9 cellular contexts compared by ENCODE assay signal in the genomic region with DNA sequence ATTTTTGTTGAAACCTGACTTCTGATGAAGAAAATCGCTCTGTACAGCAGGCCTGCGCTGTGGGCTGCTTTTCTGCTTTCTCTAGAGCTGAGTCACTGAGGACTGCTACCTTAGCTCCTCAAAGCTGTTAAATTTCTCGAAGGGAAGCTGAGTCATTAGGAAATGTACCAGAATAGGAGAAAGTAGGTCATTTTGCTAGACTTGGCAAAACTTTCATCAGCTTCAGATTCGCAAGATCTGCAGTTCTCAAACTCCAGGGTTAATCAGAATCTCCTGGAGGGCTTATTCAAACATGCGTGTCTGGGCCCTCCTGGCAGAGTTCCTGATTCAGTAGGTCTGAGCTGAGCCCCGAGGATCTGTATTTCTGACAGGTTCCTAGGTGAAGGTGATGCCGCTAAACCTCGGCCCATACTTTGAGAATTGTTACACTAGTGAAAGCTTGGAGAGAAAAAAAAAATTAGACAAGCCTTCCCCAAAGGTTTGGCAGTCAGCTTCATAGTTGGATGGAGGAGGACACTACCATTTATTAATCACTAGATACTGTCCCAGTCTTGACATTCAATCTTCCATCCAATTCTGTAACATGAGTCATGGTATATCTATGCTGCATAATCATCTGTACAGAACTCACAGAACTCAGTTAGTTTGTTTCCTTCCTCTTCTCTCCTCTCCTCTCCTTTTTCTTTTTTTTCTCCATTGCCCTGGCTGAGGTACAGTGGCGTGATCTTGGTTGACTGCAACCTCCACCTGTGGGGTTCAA.
DNase-seq lines count a peak whose midpoint lies in the region; ATAC-seq, FAIRE-seq and TF ChIP-seq lines count a peak whose summit lies in the region.
"Had no signal": no experiment of that assay in that cellular context is flagged by ENCODE, and none has a peak within 500 bp of the region (broad histone marks: within the 10 kb centered on the region; RNA-seq: fewer than 3 reads in every experiment).

No MANE protein-coding gene starts in this region.

- H3K79me2 ChIP-seq in astrocyte (ENCODE audit: insufficient read depth, low read length) = no peaks in the 10 kb centered on the region

- no peaks in the 10 kb centered on the region for H3K36me3 Mint-ChIP-seq in astrocyte (ENCODE audit: low read depth, unreplicated experiment)
- no peaks in the 10 kb centered on the region for H3K36me3 Mint-ChIP-seq in activated T-helper 2 cell treated with anti-CD3 and anti-CD28 coated beads, Interferon-gamma antibody, Interleukin-2, Interleukin-4, amounts not matched to agents 10 μg/mL and 5 μg/mL and 100 μg/mL, durations not matched to agents 14 hours and 24 hours and 36 hours (ENCODE audit: low read depth)

- ATAC-seq in GM21723 (IDR thresholded peaks at IDR 0.05; ENCODE audit: unreplicated experiment) = no peak
- ATAC-seq in GM21825 (IDR thresholded peaks at IDR 0.05; ENCODE audit: unreplicated experiment) = no peak
- ATAC-seq: Panc1 had no signal

- peak; percentile 100 for FAIRE-seq in astrocyte (lab: Jason Lieb, UNC)

- H2AFZ ChIP-seq in astrocyte (ENCODE audit: low read depth, low read length) = peak overlapping the region; percentile 44

- TF ChIP-seq POLR2A in thyroid gland (IDR thresholded peaks at IDR 0.05) = no peak

- 58 to 68% methylated on average over 8 to 9 of the region's 9 CpGs for WGBS in thyroid gland, 2 donors

- no peak overlapping the region for H3K4me3 Mint-ChIP-seq in astrocyte (ENCODE audit: unreplicated experiment)
- H3K4me3 Mint-ChIP-seq in activated T-helper 2 cell treated with anti-CD3 and anti-CD28 coated beads, Interferon-gamma antibody, Interleukin-2, Interleukin-4, amounts not matched to agents 10 μg/mL and 5 μg/mL and 100 μg/mL, durations not matched to agents 14 hours and 24 hours and 36 hours (ENCODE audit: low read depth) = no peak overlapping the region

- H3K27me3 ChIP-seq in astrocyte (ENCODE audit: insufficient read depth, low read length) = no peaks in the 10 kb centered on the region
- H3K27me3 ChIP-seq in thyroid gland = no peaks in the 10 kb centered on the region

- intact Hi-C loops in thyroid gland (cut with DNase I) = no loop called here
- intact Hi-C loops in activated T-helper 2 cell treated with anti-CD3 and anti-CD28 coated beads, Interferon-gamma antibody, Interleukin-2, Interleukin-4, amounts not matched to agents 10 μg/mL and 5 μg/mL and 100 μg/mL, durations not matched to agents 14 hours and 24 hours and 36 hours (cut with micrococcal nuclease) = loop anchor here (2.0 kb wide), 1 partner anchor 50 kb away; no protein-coding TSS in a partner anchor

- peaks cover 1% of the 10 kb centered on the region for H3K9me3 Mint-ChIP-seq in astrocyte (ENCODE audit: unreplicated experiment)
- H3K9me3 Mint-ChIP-seq in activated T-helper 2 cell treated with anti-CD3 and anti-CD28 coated beads, Interferon-gamma antibody, Interleukin-2, Interleukin-4, amounts not matched to agents 10 μg/mL and 5 μg/mL and 100 μg/mL, durations not matched to agents 14 hours and 24 hours and 36 hours = no peaks in the 10 kb centered on the region

- H3K4me3 ChIP-seq in astrocyte (ENCODE audit: insufficient read depth, low read depth, low read length) (peak overlapping the region; percentile 43), thyroid gland (replicated peaks in 1 of 3) (no peak overlapping the region)

- DNase-seq in activated effector memory CD4-positive, alpha-beta T cell treated with anti-CD3 and anti-CD28 coated beads, Interleukin-2, amount 50 U/mL, for 16 hours = peak; percentile 69
- no peak for DNase-seq in activated effector memory CD4-positive, alpha-beta T cell treated with Interleukin-2 at 50 U/mL for 16 hours
- DNase-seq in astrocyte (ENCODE audit: low read depth) (peak; percentile 92), kidney glomerular epithelial cell (lab: John Stamatoyannopoulos, UW) (peak; percentile 74), thyroid gland (peak; percentile 34 to 37)
- DNase-seq in activated T-helper 2 cell treated with anti-CD3 and anti-CD28 coated beads, Interferon-gamma antibody, Interleukin-2, Interleukin-4, amounts not matched to agents 10 μg/mL and 5 μg/mL and 100 μg/mL, durations not matched to agents 14 hours and 24 hours and 36 hours (ENCODE audit: low spot score) = no peak

- H3K27ac ChIP-seq in astrocyte (ENCODE audit: low read depth, low read length) (peak overlapping the region; percentile 72), thyroid gland (no peak overlapping the region)

- TF ChIP-seq CTCF in astrocyte (IDR thresholded peaks at IDR 0.05; ENCODE audit: insufficient read depth, low read depth, low read length) (no peak), thyroid gland (IDR thresholded peaks at IDR 0.05) (no peak)

- H3K9me3 ChIP-seq in astrocyte (ENCODE audit: insufficient read depth, low read depth, low read length) (no peaks in the 10 kb centered on the region), thyroid gland (no peaks in the 10 kb centered on the region)

- H3K36me3 ChIP-seq in astrocyte (ENCODE audit: insufficient read depth, low read length) (no peaks in the 10 kb centered on the region), thyroid gland (no peaks in the 10 kb centered on the region)

- no peaks in the 10 kb centered on the region for H4K20me1 ChIP-seq in astrocyte (ENCODE audit: insufficient read depth, low read length)

- H3K27me3 Mint-ChIP-seq in astrocyte (ENCODE audit: low read depth, unreplicated experiment) = no peaks in the 10 kb centered on the region
- H3K27me3 Mint-ChIP-seq in activated T-helper 2 cell treated with anti-CD3 and anti-CD28 coated beads, Interferon-gamma antibody, Interleukin-2, Interleukin-4, amounts not matched to agents 10 μg/mL and 5 μg/mL and 100 μg/mL, durations not matched to agents 14 hours and 24 hours and 36 hours (ENCODE audit: low read depth) = peaks cover 45% of the 10 kb centered on the region

- peak overlapping the region; percentile 95 for H3K27ac Mint-ChIP-seq in astrocyte (ENCODE audit: unreplicated experiment)
- no peak overlapping the region for H3K27ac Mint-ChIP-seq in activated T-helper 2 cell treated with anti-CD3 and anti-CD28 coated beads, Interferon-gamma antibody, Interleukin-2, Interleukin-4, amounts not matched to agents 10 μg/mL and 5 μg/mL and 100 μg/mL, durations not matched to agents 14 hours and 24 hours and 36 hours

- peaks cover 17% of the 10 kb centered on the region for H3K4me1 Mint-ChIP-seq in astrocyte (ENCODE audit: low read depth, unreplicated experiment)
- H3K4me1 Mint-ChIP-seq in activated T-helper 2 cell treated with anti-CD3 and anti-CD28 coated beads, Interferon-gamma antibody, Interleukin-2, Interleukin-4, amounts not matched to agents 10 μg/mL and 5 μg/mL and 100 μg/mL, durations not matched to agents 14 hours and 24 hours and 36 hours (ENCODE audit: low read depth) = peaks cover 31% of the 10 kb centered on the region

- peak overlapping the region; percentile 66 for H3K9ac ChIP-seq in astrocyte (ENCODE audit: low read length)

- peak overlapping the region; percentile 84 for H3K4me2 ChIP-seq in astrocyte (ENCODE audit: low read length)

- H3K4me1 ChIP-seq in astrocyte (ENCODE audit: insufficient read depth, low read length) (peaks cover 18% of the 10 kb centered on the region), thyroid gland (peaks cover 8 to 11% of the 10 kb centered on the region in 2 donors)

Comparison
In these comparisons a context has a peak if more than half of its experiments do, and no peak if none do; other contexts are left out.
1. DNase-seq: peak in activated effector memory CD4-positive, alpha-beta T cell treated with anti-CD3 and anti-CD28 coated beads, Interleukin-2, amount 50 U/mL, for 16 hours (single experiment), astrocyte (single experiment), kidney glomerular epithelial cell (single experiment) and thyroid gland (2 of 2); none in activated effector memory CD4-positive, alpha-beta T cell treated with Interleukin-2 at 50 U/mL for 16 hours (single experiment) and activated T-helper 2 cell treated with anti-CD3 and anti-CD28 coated beads, Interferon-gamma antibody, Interleukin-2, Interleukin-4, amounts not matched to agents 10 μg/mL and 5 μg/mL and 100 μg/mL, durations not matched to agents 14 hours and 24 hours and 36 hours (single experiment).